ENCODE assay signal across 28 cellular contexts in genomic region chr18:13231151-13231550, GRCh38. TPM values are rescaled to one million over a fixed set of nuclear protein-coding genes. Genes with fewer than 3 reads are reported as not detected.
"Had no signal": no experiment of that assay in that cellular context is flagged by ENCODE, and none has a peak within 500 bp of the region (broad histone marks: within the 10 kb centered on the region; RNA-seq: fewer than 3 reads in every experiment).

No MANE protein-coding gene starts in this region.

- H3K4me1 ChIP-seq: foreskin keratinocyte, right lobe of liver, uterus had no signal

- H3K4me2 ChIP-seq: hepatocyte, neural progenitor cell had no signal

- H3K27ac Mint-ChIP-seq: naive thymus-derived CD4-positive, alpha-beta T cell; nephron; neural progenitor cell; stimulated activated naive CD8-positive, alpha-beta T cell treated with anti-CD3 and anti-CD28 coated beads, Interleukin-15, amount 100 ng/mL, for 72 hours had no signal

- H3K4me3 ChIP-seq: dorsolateral prefrontal cortex, esophagus muscularis mucosa, gastroesophageal sphincter, heart left ventricle, hepatocyte, left lung, neural progenitor cell, ovary, right lobe of liver, suprapubic skin, thyroid gland, uterus had no signal

- H3K4me3 Mint-ChIP-seq: naive thymus-derived CD4-positive, alpha-beta T cell; nephron; neural progenitor cell; stimulated activated naive CD8-positive, alpha-beta T cell treated with anti-CD3 and anti-CD28 coated beads, Interleukin-15, amount 100 ng/mL, for 72 hours had no signal

- H2AFZ ChIP-seq: hepatocyte, neural progenitor cell had no signal

- H3K36me3 Mint-ChIP-seq: neural progenitor cell had no signal

- H3K36me3 ChIP-seq: gastroesophageal sphincter, left lung, neural progenitor cell, ovary, right lobe of liver, suprapubic skin, thyroid gland, uterus had no signal

- ATAC-seq: foreskin keratinocyte; gastroesophageal sphincter; heart left ventricle; left cardiac atrium; left lung; naive thymus-derived CD4-positive, alpha-beta T cell; right lobe of liver; stimulated activated naive CD8-positive, alpha-beta T cell treated with anti-CD3 and anti-CD28 coated beads, Interleukin-15, amount 100 ng/mL, for 72 hours had no signal

- H3K27me3 ChIP-seq: dorsolateral prefrontal cortex, esophagus muscularis mucosa, foreskin keratinocyte, gastroesophageal sphincter, heart left ventricle, hepatocyte, left lung, neural progenitor cell, ovary, right lobe of liver, suprapubic skin, thyroid gland, uterus had no signal

- H3K9me3 Mint-ChIP-seq: naive thymus-derived CD4-positive, alpha-beta T cell; nephron; neural progenitor cell; stimulated activated naive CD8-positive, alpha-beta T cell treated with anti-CD3 and anti-CD28 coated beads, Interleukin-15, amount 100 ng/mL, for 72 hours had no signal

- H3K9me3 ChIP-seq: esophagus muscularis mucosa, gastroesophageal sphincter, heart left ventricle, left lung, ovary, right lobe of liver, suprapubic skin, thyroid gland, uterus had no signal

- H3K27ac ChIP-seq: esophagus muscularis mucosa, foreskin keratinocyte, gastroesophageal sphincter, heart left ventricle, hepatocyte, left lung, neural progenitor cell, ovary, right lobe of liver, suprapubic skin, thyroid gland, uterus had no signal

- DNase-seq: dorsolateral prefrontal cortex; effector CD4-positive, alpha-beta T cell; foreskin keratinocyte; heart left ventricle; left cardiac atrium; left lung; mesendoderm; midbrain; naive thymus-derived CD4-positive, alpha-beta T cell; ovary; posterior cingulate gyrus; small intestine; stimulated activated CD4-positive, alpha-beta T cell treated with anti-CD3 and anti-CD28 coated beads, Interleukin-15, amount 100 ng/mL, for 24 hours; stimulated activated CD4-positive, alpha-beta T cell treated with anti-CD3 and anti-CD28 coated beads, Interleukin-2, amount 100 ng/mL, for 48 hours; stimulated activated CD8-positive, alpha-beta memory T cell treated with anti-CD3 and anti-CD28 coated beads, Interleukin-4, amount 100 ng/mL, for 48 hours; stimulated activated naive CD4-positive, alpha-beta T cell; stimulated activated naive CD8-positive, alpha-beta T cell treated with anti-CD3 and anti-CD28 coated beads, Interleukin-15, amount 100 ng/mL, for 72 hours; thyroid gland; trophoblast cell; uterus had no signal

- H3K27me3 Mint-ChIP-seq: naive thymus-derived CD4-positive, alpha-beta T cell; stimulated activated naive CD8-positive, alpha-beta T cell treated with anti-CD3 and anti-CD28 coated beads, Interleukin-15, amount 100 ng/mL, for 72 hours had no signal

- H3K9ac ChIP-seq: neural progenitor cell had no signal

RNA-seq across cellular contexts. Expression of gene LDLRAD4, which starts 12.6 kb away (rescaled TPM):
- total RNA-seq: fibroblast of lung, foreskin keratinocyte had no signal
- polyA plus RNA-seq: fibroblast of lung, foreskin keratinocyte had no signal
